9 cellular contexts compared by ENCODE assay signal in genomic region chr13:52665325-52665724, GRCh38. TPM values are rescaled to one million over a fixed set of nuclear protein-coding genes. Genes with fewer than 3 reads are reported as not detected.
DNase-seq lines count a peak whose midpoint lies in the region; ATAC-seq, FAIRE-seq and TF ChIP-seq lines count a peak whose summit lies in the region.
"Had no signal": no experiment of that assay in that cellular context is flagged by ENCODE, and none has a peak within 500 bp of the region (broad histone marks: within the 10 kb centered on the region; RNA-seq: fewer than 3 reads in every experiment).

No MANE protein-coding gene starts in this region.

- no peaks in the 10 kb centered on the region for H3K9me2 ChIP-seq in OCI-LY7 (ENCODE audit: insufficient read depth, low read length)

- TF ChIP-seq CTCF in left ventricle myocardium inferior (IDR thresholded peaks at IDR 0.05; ENCODE audit: borderline replicate concordance): peak; percentile 52
- TF ChIP-seq CTCF in OCI-LY7 (conservative IDR thresholded peaks at IDR 0.05; ENCODE audit: low read length): peak; percentile 80
- TF ChIP-seq CTCF in fibroblast of mammary gland (conservative IDR thresholded peaks at IDR 0.05; ENCODE audit: control insufficient read depth, insufficient read depth, low read depth, low read length): peak; percentile 58

- no peaks in the 10 kb centered on the region for H3K27me3 ChIP-seq in left ventricle myocardium inferior (ENCODE audit: low read depth)
- H3K27me3 ChIP-seq: neutrophil had no signal

- peaks cover 6% of the 10 kb centered on the region; the same call in 1 of the 2 replicates for H3K79me2 ChIP-seq in OCI-LY7 (ENCODE audit: insufficient read depth, low read depth, low read length)

- BruUV-seq in OCI-LY7 (replicated peaks; lab: Mats Ljungman, UMichigan): no TSS peak

- H4K20me1 ChIP-seq in OCI-LY7 (ENCODE audit: insufficient read depth, low read length): no peaks in the 10 kb centered on the region

- intact Hi-C loops in left ventricle myocardium inferior (cut with micrococcal nuclease): no loop called here
- intact Hi-C loops in Right ventricle myocardium superior (cut with DNase I): no loop called here
- intact Hi-C loops in OCI-LY7 (cut with micrococcal nuclease; ENCODE audit: unreplicated experiment): loop anchor here (5.0 kb wide), 1 partner anchor 142 kb away; no protein-coding TSS in a partner anchor

- H3K36me3 ChIP-seq in left ventricle myocardium inferior (peaks cover 93% of the 10 kb centered on the region), OCI-LY7 (ENCODE audit: insufficient read depth, low read length) (peaks cover 99% of the 10 kb centered on the region)

- FAIRE-seq in urothelium cell line (lab: Jason Lieb, UNC): no peak
- FAIRE-seq in GM19239 (lab: Jason Lieb, UNC): no peak

- no peak overlapping the region for H3K4me2 ChIP-seq in OCI-LY7 (ENCODE audit: low read length)

- POLR2A ChIA-PET in OCI-LY7 (lab: Charles Lee): interaction anchor here (0.6 to 1.7 kb wide), 4 partner anchors 10 to 48 kb away, joined by 3 to 5 read pairs (median 4); no protein-coding TSS in a partner anchor

- H2AFZ ChIP-seq in OCI-LY7 (ENCODE audit: low read length): no peak overlapping the region

- CTCF ChIA-PET in OCI-LY7 (lab: Charles Lee; ENCODE audit: unreplicated experiment): interaction anchor here (1.3 kb wide), 1 partner anchor 12 kb away, joined by 6 read pairs; the partner anchor contains the start of gene SUGT1

- no peak overlapping the region for H3K27ac ChIP-seq in left ventricle myocardium inferior (replicated peaks)
- H3K27ac ChIP-seq in OCI-LY7 (ENCODE audit: low read depth, low read length, poor library complexity, severe bottlenecking): no peak overlapping the region
- H3K27ac ChIP-seq: neutrophil had no signal

- ATAC-seq in Right ventricle myocardium superior (ENCODE audit: poor library complexity) (no peak), HG02870 (IDR thresholded peaks at IDR 0.05; ENCODE audit: unreplicated experiment) (no peak), HG03442 (IDR thresholded peaks at IDR 0.05; ENCODE audit: unreplicated experiment) (no peak)

- H3K9me3 ChIP-seq in left ventricle myocardium inferior (replicated peaks) (no peaks in the 10 kb centered on the region), OCI-LY7 (ENCODE audit: low read length) (no peaks in the 10 kb centered on the region)
- H3K9me3 ChIP-seq: neutrophil had no signal

- H3K4me1 ChIP-seq in left ventricle myocardium inferior (peaks cover 8% of the 10 kb centered on the region), OCI-LY7 (ENCODE audit: insufficient read depth, low read length, poor library complexity, severe bottlenecking) (no peaks in the 10 kb centered on the region)

- DNase-seq in left ventricle myocardium inferior (no peak), Right ventricle myocardium superior (no peak), OCI-LY7 (ENCODE audit: low spot score) (peak; percentile 20), fibroblast of mammary gland (ENCODE audit: low read depth) (peak; percentile 41), urothelium cell line (ENCODE audit: low spot score) (peak; percentile 2), GM19239 (ENCODE audit: insufficient read length, low spot score) (no peak)

- H3K4me3 ChIP-seq in left ventricle myocardium inferior: no peak overlapping the region
- H3K4me3 ChIP-seq in OCI-LY7 (ENCODE audit: low read depth, low read length, poor library complexity, severe bottlenecking): no peak overlapping the region
- no peak overlapping the region for H3K4me3 ChIP-seq in fibroblast of mammary gland (ENCODE audit: control insufficient read depth, low read depth, low read length)

RNA-seq across cellular contexts. Expression of gene SUGT1, which starts 12.7 kb away (rescaled TPM):
- 57.8 TPM for total RNA-seq in left ventricle myocardium inferior
- 51.9 TPM for total RNA-seq in Right ventricle myocardium superior
- 32.1 and 36.6 TPM in 2 replicates for total RNA-seq in OCI-LY7 (2014; rRNA removed; shearing (Covaris generic))
- 55.7 and 59.0 TPM in 2 replicates for total RNA-seq in OCI-LY7 (2022)

RNA-seq across cellular contexts. Expression of gene HNRNPA1L2, which starts 23.1 kb away (rescaled TPM):
- total RNA-seq in left ventricle myocardium inferior (3.2 TPM), Right ventricle myocardium superior (1.5 TPM), OCI-LY7 (2022) (13.1 and 13.8 TPM in 2 replicates)
- 4.7 and 6.8 TPM in 2 replicates for total RNA-seq in OCI-LY7 (2014; rRNA removed; shearing (Covaris generic))

Comparison
In these comparisons a context has a peak if more than half of its experiments do, and no peak if none do; other contexts are left out.
1. DNase-seq: peak in OCI-LY7 (single experiment), fibroblast of mammary gland (single experiment) and urothelium cell line (single experiment); none in left ventricle myocardium inferior (single experiment), Right ventricle myocardium superior (single experiment) and GM19239 (single experiment).
2. Peak in every context shown above with its lines, with median percentiles within 50 percentile points of each other: CTCF ChIP-seq.